ENCODE assay signal across 9 cellular contexts in genomic region chr19:19064811-19065745, GRCh38. TPM values are rescaled to one million over a fixed set of nuclear protein-coding genes. Genes with fewer than 3 reads are reported as not detected.
A peak's percentile ranks its signal among the peaks of the same experiment; 100 is the strongest.
DNase-seq lines count a peak whose midpoint lies in the region; ATAC-seq and FAIRE-seq lines count a peak whose summit lies in the region.
"Had no signal": no experiment of that assay in that cellular context is flagged by ENCODE, and none has a peak within 500 bp of the region (broad histone marks: within the 10 kb centered on the region; RNA-seq: fewer than 3 reads in every experiment).

No MANE protein-coding gene starts in this region.

- H3K27me3 Mint-ChIP-seq in naive thymus-derived CD4-positive, alpha-beta T cell: no peaks in the 10 kb centered on the region

- H3K4me3 ChIP-seq in duodenal mucosa (ENCODE audit: low read depth in 1 of 2, low read length in 2 of 2): peak overlapping the region; percentile 77 to 89
- H3K4me3 ChIP-seq in naive thymus-derived CD4-positive, alpha-beta T cell (ENCODE audit: low read length): peak overlapping the region; percentile 67

- no peaks in the 10 kb centered on the region for H3K9me3 Mint-ChIP-seq in naive thymus-derived CD4-positive, alpha-beta T cell

- peak overlapping the region; percentile 83 to 99 (median 92) for H3K4me3 Mint-ChIP-seq in naive thymus-derived CD4-positive, alpha-beta T cell

- intact Hi-C loops in naive thymus-derived CD4-positive, alpha-beta T cell (cut with micrococcal nuclease): loop anchor here (5.0 to 10.0 kb wide), 3 partner anchors 342 to 422 kb away; partner anchors contain the start of gene GATAD2A (in 1 of the 2)

- no peaks in the 10 kb centered on the region for H3K9me3 ChIP-seq in duodenal mucosa (ENCODE audit: control insufficient read depth in 1 of 2, low read length in 2 of 2)
- H3K9me3 ChIP-seq in naive thymus-derived CD4-positive, alpha-beta T cell (ENCODE audit: control insufficient read depth in 2 of 3, low read length in 3 of 3): no peaks in the 10 kb centered on the region

- POLR2A ChIA-PET in naive thymus-derived CD4-positive, alpha-beta T cell (lab: Charles Lee): interaction anchor here (1.5 to 1.6 kb wide), 2 partner anchors 44 to 72 kb away, joined by 3 to 4 read pairs; no protein-coding TSS in a partner anchor

- H3K4me1 ChIP-seq in duodenal mucosa (ENCODE audit: control insufficient read depth in 1 of 2, insufficient read depth in 2 of 2, low read length in 2 of 2): peaks cover 20 to 26% of the 10 kb centered on the region in 2 donors
- peaks cover 20 to 22% of the 10 kb centered on the region in 2 donors for H3K4me1 ChIP-seq in naive thymus-derived CD4-positive, alpha-beta T cell (ENCODE audit: control insufficient read depth in 2 of 2, insufficient read depth in 2 of 2, low read length in 2 of 2)

- peaks cover 5 to 50% (median 47%) of the 10 kb centered on the region in 7 donors for H3K4me1 Mint-ChIP-seq in naive thymus-derived CD4-positive, alpha-beta T cell

- H3K9ac ChIP-seq in duodenal mucosa (ENCODE audit: low read depth in 1 of 2, low read length in 2 of 2): peak overlapping the region; percentile 62 to 82

- no peaks in the 10 kb centered on the region for H3K36me3 Mint-ChIP-seq in naive thymus-derived CD4-positive, alpha-beta T cell

- no peaks in the 10 kb centered on the region for H3K36me3 ChIP-seq in duodenal mucosa (ENCODE audit: control insufficient read depth in 1 of 2, insufficient read depth in 2 of 2, low read length in 2 of 2)
- H3K36me3 ChIP-seq in naive thymus-derived CD4-positive, alpha-beta T cell (ENCODE audit: control insufficient read depth in 2 of 3, insufficient read depth in 3 of 3, low read length in 3 of 3): peaks cover 0 to 4% (median 0%) of the 10 kb centered on the region in 3 experiments

- no peaks in the 10 kb centered on the region for H3K27me3 ChIP-seq in duodenal mucosa (ENCODE audit: control insufficient read depth in 1 of 2, insufficient read depth in 2 of 2, low read length in 2 of 2)
- no peaks in the 10 kb centered on the region for H3K27me3 ChIP-seq in naive thymus-derived CD4-positive, alpha-beta T cell (ENCODE audit: control insufficient read depth in 2 of 2, insufficient read depth in 2 of 2, low read length in 2 of 2)

- CTCF ChIA-PET in naive thymus-derived CD4-positive, alpha-beta T cell (lab: Charles Lee): interaction anchor here (1.2 to 2.3 kb wide), 2 partner anchors 12 to 110 kb away, joined by 4 read pairs; no protein-coding TSS in a partner anchor

- DNase-seq in activated CD8-positive, alpha-beta memory T cell treated with anti-CD3 and anti-CD28 coated beads for 24 hours: peak; percentile 76
- no peak for DNase-seq in activated CD8-positive, alpha-beta memory T cell treated with anti-CD3 and anti-CD28 coated beads, Interleukin-2, amount 50 U/mL, for 4 hours
- DNase-seq in T-helper 9 cell (peak; percentile 8), urothelium cell line (ENCODE audit: low spot score) (peak; percentile 10), NCI-H510A (lab: John Stamatoyannopoulos, UW) (no peak)
- peak in 6 of 9 donors; percentile 9 to 53 (median 15) for DNase-seq in naive thymus-derived CD4-positive, alpha-beta T cell

- FAIRE-seq in urothelium cell line (lab: Jason Lieb, UNC): no peak
- FAIRE-seq: colon had no signal

- peak overlapping the region; percentile 75 to 98 (median 83) for H3K27ac Mint-ChIP-seq in naive thymus-derived CD4-positive, alpha-beta T cell

- ATAC-seq in naive thymus-derived CD4-positive, alpha-beta T cell: no peak
- ATAC-seq in GM21423 (IDR thresholded peaks at IDR 0.05; ENCODE audit: unreplicated experiment): no peak

- H3K27ac ChIP-seq in duodenal mucosa (ENCODE audit: low read depth, low read length): no peak overlapping the region
- peak overlapping the region; percentile 83 for H3K27ac ChIP-seq in naive thymus-derived CD4-positive, alpha-beta T cell (ENCODE audit: low read depth, low read length)

RNA-seq across cellular contexts. Expression of gene SLC25A42, which starts 1.3 kb away (rescaled TPM):
- 10 to 100 TPM; 19.0 to 36.1 (median 21.6) TPM for total RNA-seq in naive thymus-derived CD4-positive, alpha-beta T cell
- polyA plus RNA-seq in naive thymus-derived CD4-positive, alpha-beta T cell: 10 to 100 TPM in 1 of 2 donors, 1 to 10 TPM in 1; 8.2 to 19.6 TPM

RNA-seq across cellular contexts. Expression of gene ARMC6, which starts 31.7 kb away (rescaled TPM):
- 10 to 100 TPM; 14.0 to 32.6 (median 15.0) TPM for total RNA-seq in naive thymus-derived CD4-positive, alpha-beta T cell
- polyA plus RNA-seq in naive thymus-derived CD4-positive, alpha-beta T cell: 10 to 100 TPM; 33.1 to 41.9 TPM

RNA-seq across cellular contexts. Expression of gene SUGP2, which starts 31.8 kb away (rescaled TPM):
- total RNA-seq in naive thymus-derived CD4-positive, alpha-beta T cell: 100 to 1,000 TPM; 116 to 145 (median 129) TPM
- polyA plus RNA-seq in naive thymus-derived CD4-positive, alpha-beta T cell: 10 to 100 TPM in 1 of 2 donors, 1 to 10 TPM in 1; 9.3 to 15.0 TPM

Comparison
In these comparisons a context has a peak if more than half of its experiments do, and no peak if none do; other contexts are left out.
1. DNase-seq: peak in activated CD8-positive, alpha-beta memory T cell treated with anti-CD3 and anti-CD28 coated beads for 24 hours (single experiment), T-helper 9 cell (single experiment), naive thymus-derived CD4-positive, alpha-beta T cell (6 of 9) and urothelium cell line (single experiment); none in activated CD8-positive, alpha-beta memory T cell treated with anti-CD3 and anti-CD28 coated beads, Interleukin-2, amount 50 U/mL, for 4 hours (single experiment) and NCI-H510A (single experiment).